In genomic region chr7:116940689-116941088, GRCh38 we compare ENCODE assay signal across 28 cellular contexts.
"Had no signal": no experiment of that assay in that cellular context is flagged by ENCODE, and none has a peak within 500 bp of the region (broad histone marks: within the 10 kb centered on the region; RNA-seq: fewer than 3 reads in every experiment).

No MANE protein-coding gene starts in this region.

- H3K4me1 ChIP-seq: pancreas, psoas muscle, spleen, stomach, thyroid gland, tibial nerve, upper lobe of left lung, vagina had no signal

- H3K4me1 Mint-ChIP-seq: naive B cell; naive thymus-derived CD8-positive, alpha-beta T cell; nephron progenitor cell; neural crest cell; stimulated activated effector memory CD8-positive, alpha-beta T cell treated with anti-CD3 and anti-CD28 coated beads, Interleukin-12 subunit alpha, Interleukin-12 subunit beta, amount 100 ng/mL, for 72 hours; stimulated activated naive B cell treated with anti-CD40 and anti-IgM and Interleukin-4, amounts not matched to agents 10 μg/mL and 1 μg/mL and 100 μg/mL, for 72 hours had no signal

- H3K36me3 ChIP-seq: pancreas, spleen, stomach, thoracic aorta, thyroid gland, tibial nerve, upper lobe of left lung, vagina had no signal

- H3K9me3 ChIP-seq: pancreas, psoas muscle, spleen, stomach, thoracic aorta, thyroid gland, tibial nerve, upper lobe of left lung, vagina had no signal

- DNase-seq: naive B cell; naive thymus-derived CD8-positive, alpha-beta T cell; nephron progenitor cell; occipital lobe; pancreas; psoas muscle; right cardiac atrium; spleen; stimulated activated CD4-positive, alpha-beta T cell treated with anti-CD3 and anti-CD28 coated beads, Interleukin-12 subunit alpha, Interleukin-12 subunit beta, amount 100 ng/mL, for 4 hours; stimulated activated CD4-positive, alpha-beta T cell treated with anti-CD3 and anti-CD28 coated beads, Interleukin-1b, Interleukin-23, amount 100 ng/mL, for 48 hours; stimulated activated CD4-positive, alpha-beta T cell treated with anti-CD3 and anti-CD28 coated beads, Interleukin-4, amount 100 ng/mL, for 1 hour; stimulated activated naive B cell treated with anti-CD40 and anti-IgM and Interleukin-4, amounts not matched to agents 10 μg/mL and 1 μg/mL and 100 μg/mL, for 72 hours; stimulated activated naive CD4-positive, alpha-beta T cell treated with Interleukin-2 at 50 U/mL for 16 hours; stomach; thyroid gland; trophoblast cell; upper lobe of left lung had no signal

- H3K27ac ChIP-seq: pancreas, psoas muscle, skin epidermis, spleen, stomach, thoracic aorta, thyroid gland, tibial nerve, upper lobe of left lung, vagina had no signal

- H3K4me3 ChIP-seq: pancreas, psoas muscle, skin epidermis, smooth muscle cell, spleen, stomach, thoracic aorta, thyroid gland, tibial nerve, upper lobe of left lung, vagina had no signal

- H3K4me3 Mint-ChIP-seq: naive B cell; naive thymus-derived CD8-positive, alpha-beta T cell; natural killer cell treated with Interleukin-12 subunit alpha and Interleukin-12 subunit beta and Interleukin-15 and Interleukin-18, amount 100 ng/mL, for 72 hours; nephron progenitor cell; neural crest cell; stimulated activated effector memory CD8-positive, alpha-beta T cell treated with anti-CD3 and anti-CD28 coated beads, Interleukin-12 subunit alpha, Interleukin-12 subunit beta, amount 100 ng/mL, for 72 hours; stimulated activated naive B cell treated with anti-CD40 and anti-IgM and Interleukin-4, amounts not matched to agents 10 μg/mL and 1 μg/mL and 100 μg/mL, for 72 hours; stimulated activated naive CD8-positive, alpha-beta T cell treated with anti-CD3 and anti-CD28 coated beads, Interleukin-15, Interleukin-2, amounts not matched to agents 100 ng/mL and 50 ng/mL, for 24 hours had no signal

- ATAC-seq: naive thymus-derived CD8-positive, alpha-beta T cell; natural killer cell treated with Interleukin-12 subunit alpha and Interleukin-12 subunit beta and Interleukin-15 and Interleukin-18, amount 100 ng/mL, for 72 hours; pancreas; psoas muscle; right cardiac atrium; sciatic nerve; stimulated activated effector memory CD8-positive, alpha-beta T cell treated with anti-CD3 and anti-CD28 coated beads, Interleukin-12 subunit alpha, Interleukin-12 subunit beta, amount 100 ng/mL, for 72 hours; stimulated activated naive B cell treated with anti-CD40 and anti-IgM and Interleukin-4, amounts not matched to agents 10 μg/mL and 1 μg/mL and 100 μg/mL, for 72 hours had no signal

- H3K4me2 ChIP-seq: smooth muscle cell had no signal

- H3K9me3 Mint-ChIP-seq: naive B cell; naive thymus-derived CD8-positive, alpha-beta T cell; natural killer cell treated with Interleukin-12 subunit alpha and Interleukin-12 subunit beta and Interleukin-15 and Interleukin-18, amount 100 ng/mL, for 72 hours; nephron progenitor cell; neural crest cell; stimulated activated effector memory CD8-positive, alpha-beta T cell treated with anti-CD3 and anti-CD28 coated beads, Interleukin-12 subunit alpha, Interleukin-12 subunit beta, amount 100 ng/mL, for 72 hours; stimulated activated naive B cell treated with anti-CD40 and anti-IgM and Interleukin-4, amounts not matched to agents 10 μg/mL and 1 μg/mL and 100 μg/mL, for 72 hours; stimulated activated naive CD8-positive, alpha-beta T cell treated with anti-CD3 and anti-CD28 coated beads, Interleukin-15, Interleukin-2, amounts not matched to agents 100 ng/mL and 50 ng/mL, for 24 hours had no signal

- FAIRE-seq: pancreas, urothelium cell line had no signal

- H3K36me3 Mint-ChIP-seq: naive B cell; naive thymus-derived CD8-positive, alpha-beta T cell; natural killer cell treated with Interleukin-12 subunit alpha and Interleukin-12 subunit beta and Interleukin-15 and Interleukin-18, amount 100 ng/mL, for 72 hours; stimulated activated effector memory CD8-positive, alpha-beta T cell treated with anti-CD3 and anti-CD28 coated beads, Interleukin-12 subunit alpha, Interleukin-12 subunit beta, amount 100 ng/mL, for 72 hours; stimulated activated naive B cell treated with anti-CD40 and anti-IgM and Interleukin-4, amounts not matched to agents 10 μg/mL and 1 μg/mL and 100 μg/mL, for 72 hours had no signal

- H3K27me3 ChIP-seq: pancreas, stomach, thyroid gland, tibial nerve, upper lobe of left lung, vagina had no signal

- H3K27ac Mint-ChIP-seq: naive B cell; naive thymus-derived CD8-positive, alpha-beta T cell; natural killer cell treated with Interleukin-12 subunit alpha and Interleukin-12 subunit beta and Interleukin-15 and Interleukin-18, amount 100 ng/mL, for 72 hours; nephron progenitor cell; stimulated activated effector memory CD8-positive, alpha-beta T cell treated with anti-CD3 and anti-CD28 coated beads, Interleukin-12 subunit alpha, Interleukin-12 subunit beta, amount 100 ng/mL, for 72 hours; stimulated activated naive B cell treated with anti-CD40 and anti-IgM and Interleukin-4, amounts not matched to agents 10 μg/mL and 1 μg/mL and 100 μg/mL, for 72 hours; stimulated activated naive CD8-positive, alpha-beta T cell treated with anti-CD3 and anti-CD28 coated beads, Interleukin-15, Interleukin-2, amounts not matched to agents 100 ng/mL and 50 ng/mL, for 24 hours had no signal
